ENCODE assay signal across 8 cellular contexts in the genomic region with DNA sequence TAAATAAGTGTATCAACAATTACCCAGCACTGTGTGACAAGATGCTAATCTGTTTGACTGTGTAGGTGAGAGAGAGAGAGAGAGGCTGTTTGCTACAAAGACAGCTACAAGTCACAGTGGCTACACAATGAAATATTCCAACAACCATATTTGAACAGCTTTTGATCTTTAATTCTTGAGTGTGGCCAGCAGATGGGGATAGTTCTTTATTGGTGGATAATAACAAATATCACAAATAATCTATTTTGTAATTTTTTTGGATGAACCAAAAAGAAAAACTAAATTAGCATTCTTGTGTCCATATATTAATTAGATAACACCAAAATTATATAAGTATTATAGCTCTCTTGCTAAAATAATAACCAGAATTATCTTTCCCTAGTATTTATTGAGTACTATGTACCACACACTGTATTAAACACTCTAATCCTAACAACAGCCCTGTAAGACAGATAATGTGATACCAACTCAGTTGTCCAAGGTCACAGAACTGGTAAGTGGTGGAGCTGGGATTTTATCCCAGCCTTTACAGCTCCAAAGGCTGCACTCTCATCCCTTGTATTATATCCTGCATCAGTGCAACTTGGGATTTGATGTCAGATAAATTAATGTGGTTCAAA.
A peak's percentile ranks its signal among the peaks of the same experiment; 100 is the strongest.
DNase-seq lines count a peak whose midpoint lies in the region; ATAC-seq and TF ChIP-seq lines count a peak whose summit lies in the region.

No MANE protein-coding gene starts in this region.

- no peak for ATAC-seq in activated CD8-positive, alpha-beta T cell treated with anti-CD3 and anti-CD28 coated beads for 36 hours
- ATAC-seq in activated CD8-positive, alpha-beta T cell treated with anti-CD3 and anti-CD28 coated beads, Interleukin-2, amount 10 ng/mL, durations not matched to agents 7 days and 5 days, result no peak
- no peak for ATAC-seq in HG03378 (IDR thresholded peaks at IDR 0.05; ENCODE audit: unreplicated experiment)

- peak overlapping the region; percentile 49 for H3K4me2 ChIP-seq in smooth muscle cell

- peak overlapping the region; percentile 82 for H3K27ac ChIP-seq in smooth muscle cell (ENCODE audit: low read depth)

- peak overlapping the region; percentile 51 for H3K9ac ChIP-seq in smooth muscle cell (ENCODE audit: low read depth)

- H3K27me3 Mint-ChIP-seq in activated CD8-positive, alpha-beta T cell treated with anti-CD3 and anti-CD28 coated beads for 36 hours, result peaks cover 7% of the 10 kb centered on the region
- H3K27me3 Mint-ChIP-seq in activated CD8-positive, alpha-beta T cell treated with anti-CD3 and anti-CD28 coated beads, Interleukin-2, amount 10 ng/mL, durations not matched to agents 7 days and 5 days (ENCODE audit: low read depth), result peaks cover 14% of the 10 kb centered on the region
- H3K27me3 Mint-ChIP-seq in endothelial cell (ENCODE audit: unreplicated experiment), result no peaks in the 10 kb centered on the region

- no peak overlapping the region for H3K4me3 ChIP-seq in smooth muscle cell

- peaks cover 23% of the 10 kb centered on the region for H3K4me1 ChIP-seq in smooth muscle cell (ENCODE audit: low read depth)

- no peaks in the 10 kb centered on the region for H3K36me3 Mint-ChIP-seq in activated CD8-positive, alpha-beta T cell treated with anti-CD3 and anti-CD28 coated beads for 36 hours (ENCODE audit: low read depth)
- no peaks in the 10 kb centered on the region for H3K36me3 Mint-ChIP-seq in activated CD8-positive, alpha-beta T cell treated with anti-CD3 and anti-CD28 coated beads, Interleukin-2, amount 10 ng/mL, durations not matched to agents 7 days and 5 days (ENCODE audit: low read depth)
- H3K36me3 Mint-ChIP-seq in endothelial cell (ENCODE audit: low read depth, unreplicated experiment), result no peaks in the 10 kb centered on the region

- H4K20me1 ChIP-seq in smooth muscle cell (ENCODE audit: low read depth), result no peaks in the 10 kb centered on the region

- no peaks in the 10 kb centered on the region for H3K27me3 ChIP-seq in smooth muscle cell (ENCODE audit: low read depth)

- H3K79me2 ChIP-seq in smooth muscle cell (ENCODE audit: low read depth), result no peaks in the 10 kb centered on the region

- H3K9me3 Mint-ChIP-seq in activated CD8-positive, alpha-beta T cell treated with anti-CD3 and anti-CD28 coated beads for 36 hours, result no peaks in the 10 kb centered on the region
- H3K9me3 Mint-ChIP-seq in activated CD8-positive, alpha-beta T cell treated with anti-CD3 and anti-CD28 coated beads, Interleukin-2, amount 10 ng/mL, durations not matched to agents 7 days and 5 days (ENCODE audit: insufficient read depth), result no peaks in the 10 kb centered on the region
- H3K9me3 Mint-ChIP-seq in endothelial cell (ENCODE audit: unreplicated experiment), result no peaks in the 10 kb centered on the region

- no peak overlapping the region for H3K4me3 Mint-ChIP-seq in activated CD8-positive, alpha-beta T cell treated with anti-CD3 and anti-CD28 coated beads for 36 hours
- H3K4me3 Mint-ChIP-seq in activated CD8-positive, alpha-beta T cell treated with anti-CD3 and anti-CD28 coated beads, Interleukin-2, amount 10 ng/mL, durations not matched to agents 7 days and 5 days, result no peak overlapping the region
- H3K4me3 Mint-ChIP-seq in endothelial cell (ENCODE audit: unreplicated experiment), result no peak overlapping the region

- TF ChIP-seq CTCF in activated CD8-positive, alpha-beta T cell treated with anti-CD3 and anti-CD28 coated beads for 36 hours (IDR thresholded peaks at IDR 0.05), result peak; percentile 58
- TF ChIP-seq CTCF in endothelial cell (IDR thresholded peaks at IDR 0.05; ENCODE audit: unreplicated experiment) (peak; percentile 36), smooth muscle cell (IDR thresholded peaks at IDR 0.05; ENCODE audit: borderline replicate concordance, insufficient read depth, poor library complexity, severe bottlenecking) (peak; percentile 54)

- intact Hi-C loops in activated CD8-positive, alpha-beta T cell treated with anti-CD3 and anti-CD28 coated beads for 36 hours (cut with micrococcal nuclease), result loop anchor here (1.0 to 10.0 kb wide), 3 partner anchors 179 to 321 kb away; no protein-coding TSS in a partner anchor

- no peak overlapping the region for H3K27ac Mint-ChIP-seq in activated CD8-positive, alpha-beta T cell treated with anti-CD3 and anti-CD28 coated beads for 36 hours
- H3K27ac Mint-ChIP-seq in activated CD8-positive, alpha-beta T cell treated with anti-CD3 and anti-CD28 coated beads, Interleukin-2, amount 10 ng/mL, durations not matched to agents 7 days and 5 days, result no peak overlapping the region
- H3K27ac Mint-ChIP-seq in endothelial cell (ENCODE audit: unreplicated experiment), result no peak overlapping the region

- POLR2A ChIA-PET in activated CD8-positive, alpha-beta T cell treated with anti-CD3 and anti-CD28 coated beads for 36 hours (lab: Charles Lee), result no interaction called here
- POLR2A ChIA-PET in activated CD8-positive, alpha-beta T cell treated with anti-CD3 and anti-CD28 coated beads, Interleukin-2, amount 10 ng/mL, durations not matched to agents 7 days and 5 days (lab: Charles Lee), result interaction anchor here (0.6 kb wide), 1 partner anchor 62 kb away, joined by 6 read pairs; no protein-coding TSS in a partner anchor

- no peaks in the 10 kb centered on the region for H3K4me1 Mint-ChIP-seq in activated CD8-positive, alpha-beta T cell treated with anti-CD3 and anti-CD28 coated beads for 36 hours (ENCODE audit: low read depth)
- no peaks in the 10 kb centered on the region for H3K4me1 Mint-ChIP-seq in activated CD8-positive, alpha-beta T cell treated with anti-CD3 and anti-CD28 coated beads, Interleukin-2, amount 10 ng/mL, durations not matched to agents 7 days and 5 days (ENCODE audit: low read depth)
- no peaks in the 10 kb centered on the region for H3K4me1 Mint-ChIP-seq in endothelial cell (ENCODE audit: unreplicated experiment)

- CTCF ChIA-PET in activated CD8-positive, alpha-beta T cell treated with anti-CD3 and anti-CD28 coated beads for 36 hours (lab: Charles Lee), result interaction anchor here (0.7 to 2.0 kb wide), 18 partner anchors 9 to 324 kb away, joined by 3 to 9 read pairs (median 4); a partner anchor contains a TSS
- CTCF ChIA-PET in activated CD8-positive, alpha-beta T cell treated with anti-CD3 and anti-CD28 coated beads, Interleukin-2, amount 10 ng/mL, durations not matched to agents 7 days and 5 days (lab: Charles Lee), result interaction anchor here (0.7 to 1.8 kb wide), 14 partner anchors 9 to 323 kb away, joined by 3 to 7 read pairs (median 4); no protein-coding TSS in a partner anchor

- no peaks in the 10 kb centered on the region for H3F3A ChIP-seq in smooth muscle cell (ENCODE audit: low read depth)

- H3K9me3 ChIP-seq in smooth muscle cell (replicated peaks; ENCODE audit: low read depth), result no peaks in the 10 kb centered on the region

- no peak for DNase-seq in activated CD8-positive, alpha-beta T cell treated with anti-CD3 and anti-CD28 coated beads for 36 hours
- DNase-seq in activated CD8-positive, alpha-beta T cell treated with anti-CD3 and anti-CD28 coated beads, Interleukin-2, amount 10 ng/mL, durations not matched to agents 7 days and 5 days, result no peak
- DNase-seq in NCI-H69 (lab: John Stamatoyannopoulos, UW) (peak; percentile 19), endothelial cell (ENCODE audit: low spot score) (no peak), smooth muscle cell (lab: John Stamatoyannopoulos, UW; ENCODE audit: unreplicated experiment) (no peak), T1000 (lab: John Stamatoyannopoulos, UW) (no peak)
- no peak for DNase-seq in activated naive CD4-positive, alpha-beta T cell treated with anti-CD3 and anti-CD28 coated beads, Interleukin-2, amount 50 U/mL, for 16 hours

- no peaks in the 10 kb centered on the region for H3K36me3 ChIP-seq in smooth muscle cell (ENCODE audit: low read depth)

- H2AFZ ChIP-seq in smooth muscle cell (ENCODE audit: low read depth), result peak overlapping the region; percentile 66
